Comparison of ENCODE assay signal across 13 cellular contexts in genomic region chr2:62665446-62665845, GRCh38.
"Had no signal": no experiment of that assay in that cellular context is flagged by ENCODE, and none has a peak within 500 bp of the region (broad histone marks: within the 10 kb centered on the region; RNA-seq: fewer than 3 reads in every experiment).

No MANE protein-coding gene starts in this region.

- H3K36me3 ChIP-seq: upper lobe of left lung had no signal

- H3K9me3 ChIP-seq: upper lobe of left lung had no signal

- H3K27me3 ChIP-seq: dorsolateral prefrontal cortex, upper lobe of left lung had no signal

- H3K4me3 ChIP-seq: dorsolateral prefrontal cortex, skin epidermis, upper lobe of left lung had no signal

- ATAC-seq: activated CD8-positive, alpha-beta memory T cell treated with anti-CD3 and anti-CD28 coated beads, Interleukin-2, amount 10 ng/mL, durations not matched to agents 7 days and 5 days had no signal

- DNase-seq: activated CD4-positive, alpha-beta T cell treated with anti-CD3 and anti-CD28 coated beads, Interleukin-2, amount 50 U/mL, for 4 hours; activated CD4-positive, CD25-positive, alpha-beta regulatory T cell treated with anti-CD3 and anti-CD28 coated beads, Interleukin-2, amount 50 U/mL, for 72 hours; activated CD8-positive, alpha-beta memory T cell treated with anti-CD3 and anti-CD28 coated beads, Interleukin-2, amount 10 ng/mL, durations not matched to agents 7 days and 5 days; activated effector memory CD4-positive, alpha-beta T cell treated with Interleukin-2 at 50 U/mL for 16 hours; activated T-cell treated with anti-CD3 and anti-CD28 coated beads, Interleukin-2, amount 50 U/mL, for 24 hours; aorta; dorsolateral prefrontal cortex; hypothalamus; kidney glomerular epithelial cell; midbrain; naive B cell; upper lobe of left lung had no signal
